Comparison of ENCODE assay signal across 13 cellular contexts in genomic region chr6:167122041-167122826, GRCh38. TPM values are rescaled to one million over a fixed set of nuclear protein-coding genes. Genes with fewer than 3 reads are reported as not detected.
DNase-seq lines count a peak whose midpoint lies in the region; ATAC-seq and TF ChIP-seq lines count a peak whose summit lies in the region.
"Had no signal": no experiment of that assay in that cellular context is flagged by ENCODE, and none has a peak within 500 bp of the region (broad histone marks: within the 10 kb centered on the region; RNA-seq: fewer than 3 reads in every experiment).

No MANE protein-coding gene starts in this region.

- CTCF ChIA-PET in activated B cell treated with CpG ODN at 0.5 μM for 24 hours (lab: Charles Lee) = interaction anchor here (1.0 to 12.6 kb wide), 5 partner anchors 8 to 133 kb away, joined by 3 to 105 read pairs (median 6); no protein-coding TSS in a partner anchor

- peak overlapping the region; percentile 62 for H3K4me3 Mint-ChIP-seq in activated T-cell treated with anti-CD3 and anti-CD28 coated beads, Interleukin-2, amount 50 U/mL, for 4 hours
- H3K4me3 Mint-ChIP-seq in activated B cell treated with CpG ODN at 0.5 μM for 24 hours = peak overlapping the region; percentile 91

- H3K36me3 Mint-ChIP-seq in activated T-cell treated with anti-CD3 and anti-CD28 coated beads, Interleukin-2, amount 50 U/mL, for 4 hours (ENCODE audit: insufficient read depth) = peaks cover 2% of the 10 kb centered on the region
- H3K36me3 Mint-ChIP-seq in activated B cell treated with CpG ODN at 0.5 μM for 24 hours (ENCODE audit: low read depth) = peaks cover 25% of the 10 kb centered on the region

- POLR2A ChIA-PET in activated B cell treated with CpG ODN at 0.5 μM for 24 hours (lab: Charles Lee) = interaction anchor here (0.6 to 26.6 kb wide), 17 partner anchors 0 to 171 kb away, joined by 3 to 970 read pairs (median 12); partner anchors contain the start of genes CCR6, CEP43 and RNASET2

- ATAC-seq in activated T-cell treated with anti-CD3 and anti-CD28 coated beads, Interleukin-2, amount 50 U/mL, for 4 hours = peak in 1 of 2 donors; percentile 33
- ATAC-seq in GM21825 (IDR thresholded peaks at IDR 0.05; ENCODE audit: unreplicated experiment) = peak; percentile 35
- ATAC-seq in activated B cell treated with CpG ODN at 0.5 μM for 24 hours (ENCODE audit: low read depth) = peak; percentile 18

- no peaks in the 10 kb centered on the region for H3K36me3 ChIP-seq in stomach
- no peaks in the 10 kb centered on the region for H3K36me3 ChIP-seq in uterus
- H3K36me3 ChIP-seq: neutrophil, vagina had no signal

- H3K4me3 ChIP-seq in stomach = no peak overlapping the region
- H3K4me3 ChIP-seq in uterus = no peak overlapping the region
- H3K4me3 ChIP-seq: vagina had no signal

- DNase-seq in activated T-cell treated with anti-CD3 and anti-CD28 coated beads, Interleukin-2, amount 50 U/mL, for 4 hours = no peak
- DNase-seq in activated T-cell treated with anti-CD3 and anti-CD28 coated beads, Interleukin-2, amount 50 U/mL, for 1 hour = no peak
- peak; percentile 36 for DNase-seq in activated B cell treated with CpG ODN at 0.5 μM for 24 hours
- no peak for DNase-seq in stomach
- no peak for DNase-seq in GM03348 (ENCODE audit: low spot score)
- no peak for DNase-seq in uterus
- no peak for DNase-seq in superior temporal gyrus (ENCODE audit: extremely low spot score)
- DNase-seq: activated naive CD4-positive, alpha-beta T cell treated with Interleukin-2 at 50 U/mL for 16 hours; stimulated activated CD4-positive, alpha-beta T cell treated with anti-CD3 and anti-CD28 coated beads, Interleukin-4, amount 100 ng/mL, for 1 hour had no signal

- intact Hi-C loops in activated B cell treated with CpG ODN at 0.5 μM for 24 hours (cut with micrococcal nuclease) = loop anchor here (1.0 to 2.0 kb wide), 3 partner anchors 8 to 27 kb away; no protein-coding TSS in a partner anchor
- intact Hi-C loops in stomach (cut with DNase I; ENCODE audit: low total_unique reads) = no loop called here
- intact Hi-C loops in uterus (cut with DNase I; ENCODE audit: low total_unique reads) = no loop called here

- no peak for TF ChIP-seq EP300 in stomach (IDR thresholded peaks at IDR 0.05)

- TF ChIP-seq CTCF in activated B cell treated with CpG ODN at 0.5 μM for 24 hours (IDR thresholded peaks at IDR 0.05) (no peak), stomach (IDR thresholded peaks at IDR 0.05) (no peak), uterus (IDR thresholded peaks at IDR 0.05) (no peak)

- TF ChIP-seq POLR2A in stomach (IDR thresholded peaks at IDR 0.05) (no peak), uterus (IDR thresholded peaks at IDR 0.05) (no peak)

- 73 to 79% (median 74%) methylated on average over 19 to 23 of the region's 23 CpGs for WGBS in stomach, 5 donors

- H3K27ac ChIP-seq in stomach (peak overlapping the region in 3 of 5 donors; percentile 15 to 35 (median 31)), uterus (no peak overlapping the region)
- H3K27ac ChIP-seq: neutrophil, vagina had no signal

- peak overlapping the region; percentile 89 for H3K27ac Mint-ChIP-seq in activated B cell treated with CpG ODN at 0.5 μM for 24 hours

- H3K9me3 Mint-ChIP-seq in activated T-cell treated with anti-CD3 and anti-CD28 coated beads, Interleukin-2, amount 50 U/mL, for 4 hours = no peaks in the 10 kb centered on the region
- H3K9me3 Mint-ChIP-seq in activated B cell treated with CpG ODN at 0.5 μM for 24 hours = peaks cover 5% of the 10 kb centered on the region

- H3K27me3 Mint-ChIP-seq in activated T-cell treated with anti-CD3 and anti-CD28 coated beads, Interleukin-2, amount 50 U/mL, for 4 hours (ENCODE audit: low read depth) = no peaks in the 10 kb centered on the region
- H3K27me3 Mint-ChIP-seq in activated B cell treated with CpG ODN at 0.5 μM for 24 hours = no peaks in the 10 kb centered on the region

- peaks cover 0 to 23% (median 0%) of the 10 kb centered on the region in 3 donors for H3K27me3 ChIP-seq in stomach
- H3K27me3 ChIP-seq in uterus = no peaks in the 10 kb centered on the region
- H3K27me3 ChIP-seq: neutrophil, vagina had no signal

- H3K9me3 ChIP-seq in stomach (no peaks in the 10 kb centered on the region), uterus (no peaks in the 10 kb centered on the region)
- H3K9me3 ChIP-seq: neutrophil, vagina had no signal

- peaks cover 67% of the 10 kb centered on the region for H3K4me1 Mint-ChIP-seq in activated T-cell treated with anti-CD3 and anti-CD28 coated beads, Interleukin-2, amount 50 U/mL, for 4 hours (ENCODE audit: low read depth)
- peaks cover 95% of the 10 kb centered on the region for H3K4me1 Mint-ChIP-seq in activated B cell treated with CpG ODN at 0.5 μM for 24 hours

- H3K4me1 ChIP-seq in stomach (peaks cover 0 to 8% (median 0%) of the 10 kb centered on the region in 4 donors), uterus (no peaks in the 10 kb centered on the region)

RNA-seq across cellular contexts. Expression of gene CCR6, which starts 0.7 kb away (rescaled TPM):
- 1 to 10 TPM; 1.7 to 8.8 (median 5.1) TPM for total RNA-seq in activated T-cell treated with anti-CD3 and anti-CD28 coated beads, Interleukin-2, amount 50 U/mL, for 4 hours
- 26.2 and 28.9 TPM in 2 replicates for total RNA-seq in activated B cell treated with CpG ODN at 0.5 μM for 24 hours
- under 1 TPM in 1 of 5 donors, not detected in 4; 0.92 TPM for total RNA-seq in stomach
- under 1 TPM in 1 of 3 donors, not detected in 2; 0.13 TPM for polyA plus RNA-seq in stomach
- not detected for total RNA-seq in uterus
- total RNA-seq: A673 had no signal

RNA-seq across cellular contexts. Expression of gene GPR31, which starts 35.5 kb away (rescaled TPM):
- not detected for total RNA-seq in activated T-cell treated with anti-CD3 and anti-CD28 coated beads, Interleukin-2, amount 50 U/mL, for 4 hours
- not detected in 2 replicates for total RNA-seq in activated B cell treated with CpG ODN at 0.5 μM for 24 hours
- total RNA-seq in stomach = under 1 TPM in 1 of 5 donors, not detected in 4; 0.18 TPM
- polyA plus RNA-seq in stomach = not detected
- total RNA-seq in uterus = not detected
- total RNA-seq: A673, vagina had no signal

Comparison
In these comparisons a context has a peak if more than half of its experiments do, and no peak if none do; other contexts are left out.
1. H3K27ac ChIP-seq: peak in stomach (3 of 5); none in uterus (0 of 2).